In genomic region chr12:95416111-95416636, GRCh38 we compare ENCODE assay signal across 24 cellular contexts.
"Had no signal": no experiment of that assay in that cellular context is flagged by ENCODE, and none has a peak within 500 bp of the region (broad histone marks: within the 10 kb centered on the region; RNA-seq: fewer than 3 reads in every experiment).

No MANE protein-coding gene starts in this region.

- DNase-seq: dorsolateral prefrontal cortex; effector CD4-positive, alpha-beta T cell; heart left ventricle; kidney; mucosa of descending colon; naive B cell; stimulated activated CD4-positive, alpha-beta T cell treated with anti-CD3 and anti-CD28 coated beads, Interleukin-2, amount 100 ng/mL, for 24 hours; stimulated activated CD4-positive, alpha-beta T cell treated with anti-CD3 and anti-CD28 coated beads, Interleukin-4, amount 100 ng/mL, for 24 hours; stimulated activated naive CD4-positive, alpha-beta T cell treated with Interleukin-2 at 50 U/mL for 16 hours; substantia nigra; testis; transverse colon; upper lobe of right lung; uterus had no signal

- H3K27me3 Mint-ChIP-seq: memory B cell had no signal

- H3K9me3 ChIP-seq: heart left ventricle, mucosa of descending colon, prostate gland, right atrium auricular region, testis, transverse colon, upper lobe of right lung, uterus had no signal

- H3K4me3 ChIP-seq: dorsolateral prefrontal cortex, heart left ventricle, hepatocyte, lung, mucosa of descending colon, neural progenitor cell, prostate gland, right atrium auricular region, smooth muscle cell, testis, transverse colon, upper lobe of right lung, uterus had no signal

- H3K27me3 ChIP-seq: dorsolateral prefrontal cortex, heart left ventricle, hepatocyte, right atrium auricular region, testis, transverse colon, upper lobe of right lung, uterus had no signal

- H3K27ac Mint-ChIP-seq: neural progenitor cell; stimulated activated effector memory CD8-positive, alpha-beta T cell treated with anti-CD3 and anti-CD28 coated beads, Interleukin-12 subunit alpha, Interleukin-12 subunit beta, amount 100 ng/mL, for 72 hours had no signal

- H3K27ac ChIP-seq: dorsolateral prefrontal cortex, heart left ventricle, hepatocyte, neural progenitor cell, prostate gland, right atrium auricular region, upper lobe of right lung had no signal

- H3K4me1 Mint-ChIP-seq: stimulated activated effector memory CD8-positive, alpha-beta T cell treated with anti-CD3 and anti-CD28 coated beads, Interleukin-12 subunit alpha, Interleukin-12 subunit beta, amount 100 ng/mL, for 72 hours had no signal

- H3K9me3 Mint-ChIP-seq: memory B cell; naive B cell; nephron; neural progenitor cell; stimulated activated effector memory CD8-positive, alpha-beta T cell treated with anti-CD3 and anti-CD28 coated beads, Interleukin-12 subunit alpha, Interleukin-12 subunit beta, amount 100 ng/mL, for 72 hours had no signal

- H3K36me3 Mint-ChIP-seq: memory B cell; naive B cell; neural progenitor cell; stimulated activated effector memory CD8-positive, alpha-beta T cell treated with anti-CD3 and anti-CD28 coated beads, Interleukin-12 subunit alpha, Interleukin-12 subunit beta, amount 100 ng/mL, for 72 hours had no signal

- ATAC-seq: heart left ventricle; left lobe of liver; mucosa of descending colon; stimulated activated effector memory CD8-positive, alpha-beta T cell treated with anti-CD3 and anti-CD28 coated beads, Interleukin-12 subunit alpha, Interleukin-12 subunit beta, amount 100 ng/mL, for 72 hours; upper lobe of right lung had no signal

- H3K4me3 Mint-ChIP-seq: memory B cell; naive B cell; nephron; neural progenitor cell; stimulated activated effector memory CD8-positive, alpha-beta T cell treated with anti-CD3 and anti-CD28 coated beads, Interleukin-12 subunit alpha, Interleukin-12 subunit beta, amount 100 ng/mL, for 72 hours had no signal

- H3K36me3 ChIP-seq: heart left ventricle, neural progenitor cell, prostate gland, right atrium auricular region, transverse colon, upper lobe of right lung, uterus had no signal
